1 cellular context compared by ENCODE assay signal in the genomic region with DNA sequence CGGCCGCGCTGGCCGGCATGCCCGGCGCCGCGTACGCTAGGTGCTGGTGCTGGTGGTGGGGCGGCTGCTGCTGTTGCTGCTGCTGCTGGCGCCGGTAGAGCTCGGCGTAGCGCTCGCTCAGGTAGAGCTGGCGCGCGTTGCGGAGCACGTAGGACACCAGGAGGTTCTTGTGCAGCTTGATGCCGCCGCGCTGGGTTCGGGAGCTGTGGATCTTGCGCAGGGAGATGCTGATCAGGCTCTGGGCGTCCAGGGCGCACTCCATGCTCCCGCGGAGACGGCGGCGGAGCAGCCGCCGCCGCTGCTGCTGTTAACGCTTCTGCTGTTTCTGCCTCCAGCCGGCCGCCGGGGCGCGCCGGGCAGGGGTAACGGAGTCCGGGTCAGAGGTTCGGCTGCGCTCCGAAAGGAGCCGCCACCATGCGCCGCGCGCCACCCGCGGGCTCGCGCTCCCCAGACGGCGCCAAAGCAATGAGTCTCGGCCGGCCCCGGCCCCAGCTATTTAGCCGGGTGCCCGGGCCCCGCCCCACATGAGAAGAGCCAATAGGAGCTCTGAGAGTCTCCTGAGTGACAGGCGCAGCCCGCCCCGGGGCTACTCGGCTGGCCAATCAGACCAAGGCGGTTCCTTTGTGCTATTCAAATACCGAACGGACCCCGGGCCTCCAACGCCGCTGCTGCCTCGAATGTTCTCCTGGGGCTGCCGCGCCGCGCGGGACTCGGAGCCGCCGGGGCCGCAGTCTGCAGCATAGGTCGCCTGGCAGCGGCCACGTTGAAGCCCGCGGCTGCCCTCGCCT.
A peak's percentile ranks its signal among the peaks of the same experiment; 100 is the strongest.
TF ChIP-seq lines count a peak whose summit lies in the region.

A gene (minus strand): TSS at position 471 of the 788 bp plus-strand sequence. CDS start 209 bp downstream, at position 262.

TF ChIP-seq in HepG2, 621 proteins besides CTCF, POLR2A, EP300 and RAD21 (continued from another document and continues in another):
- TF ChIP-seq ZNF343 (CRISPR knock-in tag; IDR thresholded peaks at IDR 0.05) (no peak), KLF13 (CRISPR knock-in tag; IDR thresholded peaks at IDR 0.05) (no peak), ZNF883 (CRISPR knock-in tag; IDR thresholded peaks at IDR 0.05; ENCODE audit: not compliant biosample characterization) (peak; percentile 75), KDM3A (CRISPR knock-in tag; IDR thresholded peaks at IDR 0.05; ENCODE audit: low read depth) (peak; percentile 87), SETDB1 (CRISPR knock-in tag; IDR thresholded peaks at IDR 0.05; ENCODE audit: borderline replicate concordance) (no peak), KDM5A (IDR thresholded peaks at IDR 0.05; ENCODE audit: borderline replicate concordance, low read length) (no peak; the same call in 1 of the 2 replicates), MED1 (CRISPR knock-in tag; IDR thresholded peaks at IDR 0.05) (peak; percentile 60), HDAC2 (CRISPR knock-in tag; IDR thresholded peaks at IDR 0.05) (peak; percentile 34; the same call in 1 of the 2 replicates), ZNF549 (CRISPR knock-in tag; IDR thresholded peaks at IDR 0.05) (no peak), ZNF782 (CRISPR knock-in tag; IDR thresholded peaks at IDR 0.05; ENCODE audit: borderline replicate concordance) (no peak), PHF5A (CRISPR knock-in tag; IDR thresholded peaks at IDR 0.05; ENCODE audit: low read depth, unreplicated experiment) (no peak), ZNF101 (CRISPR knock-in tag; IDR thresholded peaks at IDR 0.05; ENCODE audit: borderline replicate concordance, low read depth) (no peak), BHLHE40 (IDR thresholded peaks at IDR 0.05; ENCODE audit: low read length) (no peak), ZNF383 (CRISPR knock-in tag; IDR thresholded peaks at IDR 0.05; ENCODE audit: borderline replicate concordance) (no peak), SKI (IDR thresholded peaks at IDR 0.05; ENCODE audit: partially characterized antibody) (peak; percentile 61), HNRNPH1 (optimal IDR thresholded peaks at IDR 0.05; ENCODE audit: low read depth, low read length) (no peak), MYC (CRISPR knock-in tag; IDR thresholded peaks at IDR 0.05; ENCODE audit: borderline replicate concordance) (peak; percentile 39; the same call in 1 of the 2 replicates), FOXM1 (CRISPR knock-in tag; IDR thresholded peaks at IDR 0.05) (no peak), ASH2L (IDR thresholded peaks at IDR 0.05; ENCODE audit: insufficient read length, low read depth, low read length) (no peak), NFATC3 (CRISPR knock-in tag; IDR thresholded peaks at IDR 0.05) (0 out of 2 replicates have a peak, but pooled peaks have one; percentile 34), ZNF652 (CRISPR knock-in tag; IDR thresholded peaks at IDR 0.05; ENCODE audit: borderline replicate concordance, low read depth) (no peak)
- TF ChIP-seq, protein P1, sequence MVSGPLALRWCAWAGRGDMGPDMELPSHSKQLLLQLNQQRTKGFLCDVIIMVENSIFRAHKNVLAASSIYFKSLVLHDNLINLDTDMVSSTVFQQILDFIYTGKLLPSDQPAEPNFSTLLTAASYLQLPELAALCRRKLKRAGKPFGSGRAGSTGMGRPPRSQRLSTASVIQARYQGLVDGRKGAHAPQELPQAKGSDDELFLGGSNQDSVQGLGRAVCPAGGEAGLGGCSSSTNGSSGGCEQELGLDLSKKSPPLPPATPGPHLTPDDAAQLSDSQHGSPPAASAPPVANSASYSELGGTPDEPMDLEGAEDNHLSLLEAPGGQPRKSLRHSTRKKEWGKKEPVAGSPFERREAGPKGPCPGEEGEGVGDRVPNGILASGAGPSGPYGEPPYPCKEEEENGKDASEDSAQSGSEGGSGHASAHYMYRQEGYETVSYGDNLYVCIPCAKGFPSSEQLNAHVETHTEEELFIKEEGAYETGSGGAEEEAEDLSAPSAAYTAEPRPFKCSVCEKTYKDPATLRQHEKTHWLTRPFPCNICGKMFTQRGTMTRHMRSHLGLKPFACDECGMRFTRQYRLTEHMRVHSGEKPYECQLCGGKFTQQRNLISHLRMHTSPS (CRISPR knock-in tag; IDR thresholded peaks at IDR 0.05; ENCODE audit: low read depth): no peak
- TF ChIP-seq, protein P2, sequence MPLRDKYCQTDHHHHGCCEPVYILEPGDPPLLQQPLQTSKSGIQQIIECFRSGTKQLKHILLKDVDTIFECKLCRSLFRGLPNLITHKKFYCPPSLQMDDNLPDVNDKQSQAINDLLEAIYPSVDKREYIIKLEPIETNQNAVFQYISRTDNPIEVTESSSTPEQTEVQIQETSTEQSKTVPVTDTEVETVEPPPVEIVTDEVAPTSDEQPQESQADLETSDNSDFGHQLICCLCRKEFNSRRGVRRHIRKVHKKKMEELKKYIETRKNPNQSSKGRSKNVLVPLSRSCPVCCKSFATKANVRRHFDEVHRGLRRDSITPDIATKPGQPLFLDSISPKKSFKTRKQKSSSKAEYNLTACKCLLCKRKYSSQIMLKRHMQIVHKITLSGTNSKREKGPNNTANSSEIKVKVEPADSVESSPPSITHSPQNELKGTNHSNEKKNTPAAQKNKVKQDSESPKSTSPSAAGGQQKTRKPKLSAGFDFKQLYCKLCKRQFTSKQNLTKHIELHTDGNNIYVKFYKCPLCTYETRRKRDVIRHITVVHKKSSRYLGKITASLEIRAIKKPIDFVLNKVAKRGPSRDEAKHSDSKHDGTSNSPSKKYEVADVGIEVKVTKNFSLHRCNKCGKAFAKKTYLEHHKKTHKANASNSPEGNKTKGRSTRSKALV (CRISPR knock-in tag; IDR thresholded peaks at IDR 0.05): peak; percentile 100
- TF ChIP-seq, protein P3, sequence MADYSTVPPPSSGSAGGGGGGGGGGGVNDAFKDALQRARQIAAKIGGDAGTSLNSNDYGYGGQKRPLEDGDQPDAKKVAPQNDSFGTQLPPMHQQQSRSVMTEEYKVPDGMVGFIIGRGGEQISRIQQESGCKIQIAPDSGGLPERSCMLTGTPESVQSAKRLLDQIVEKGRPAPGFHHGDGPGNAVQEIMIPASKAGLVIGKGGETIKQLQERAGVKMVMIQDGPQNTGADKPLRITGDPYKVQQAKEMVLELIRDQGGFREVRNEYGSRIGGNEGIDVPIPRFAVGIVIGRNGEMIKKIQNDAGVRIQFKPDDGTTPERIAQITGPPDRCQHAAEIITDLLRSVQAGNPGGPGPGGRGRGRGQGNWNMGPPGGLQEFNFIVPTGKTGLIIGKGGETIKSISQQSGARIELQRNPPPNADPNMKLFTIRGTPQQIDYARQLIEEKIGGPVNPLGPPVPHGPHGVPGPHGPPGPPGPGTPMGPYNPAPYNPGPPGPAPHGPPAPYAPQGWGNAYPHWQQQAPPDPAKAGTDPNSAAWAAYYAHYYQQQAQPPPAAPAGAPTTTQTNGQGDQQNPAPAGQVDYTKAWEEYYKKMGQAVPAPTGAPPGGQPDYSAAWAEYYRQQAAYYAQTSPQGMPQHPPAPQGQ (CRISPR knock-in tag; IDR thresholded peaks at IDR 0.05; ENCODE audit: borderline replicate concordance): no peak
- TF ChIP-seq, protein P4, sequence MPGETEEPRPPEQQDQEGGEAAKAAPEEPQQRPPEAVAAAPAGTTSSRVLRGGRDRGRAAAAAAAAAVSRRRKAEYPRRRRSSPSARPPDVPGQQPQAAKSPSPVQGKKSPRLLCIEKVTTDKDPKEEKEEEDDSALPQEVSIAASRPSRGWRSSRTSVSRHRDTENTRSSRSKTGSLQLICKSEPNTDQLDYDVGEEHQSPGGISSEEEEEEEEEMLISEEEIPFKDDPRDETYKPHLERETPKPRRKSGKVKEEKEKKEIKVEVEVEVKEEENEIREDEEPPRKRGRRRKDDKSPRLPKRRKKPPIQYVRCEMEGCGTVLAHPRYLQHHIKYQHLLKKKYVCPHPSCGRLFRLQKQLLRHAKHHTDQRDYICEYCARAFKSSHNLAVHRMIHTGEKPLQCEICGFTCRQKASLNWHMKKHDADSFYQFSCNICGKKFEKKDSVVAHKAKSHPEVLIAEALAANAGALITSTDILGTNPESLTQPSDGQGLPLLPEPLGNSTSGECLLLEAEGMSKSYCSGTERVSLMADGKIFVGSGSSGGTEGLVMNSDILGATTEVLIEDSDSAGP (CRISPR knock-in tag; IDR thresholded peaks at IDR 0.05; ENCODE audit: borderline replicate concordance): peak; percentile 72; the same call in 1 of the 2 replicates
- TF ChIP-seq, protein P5, sequence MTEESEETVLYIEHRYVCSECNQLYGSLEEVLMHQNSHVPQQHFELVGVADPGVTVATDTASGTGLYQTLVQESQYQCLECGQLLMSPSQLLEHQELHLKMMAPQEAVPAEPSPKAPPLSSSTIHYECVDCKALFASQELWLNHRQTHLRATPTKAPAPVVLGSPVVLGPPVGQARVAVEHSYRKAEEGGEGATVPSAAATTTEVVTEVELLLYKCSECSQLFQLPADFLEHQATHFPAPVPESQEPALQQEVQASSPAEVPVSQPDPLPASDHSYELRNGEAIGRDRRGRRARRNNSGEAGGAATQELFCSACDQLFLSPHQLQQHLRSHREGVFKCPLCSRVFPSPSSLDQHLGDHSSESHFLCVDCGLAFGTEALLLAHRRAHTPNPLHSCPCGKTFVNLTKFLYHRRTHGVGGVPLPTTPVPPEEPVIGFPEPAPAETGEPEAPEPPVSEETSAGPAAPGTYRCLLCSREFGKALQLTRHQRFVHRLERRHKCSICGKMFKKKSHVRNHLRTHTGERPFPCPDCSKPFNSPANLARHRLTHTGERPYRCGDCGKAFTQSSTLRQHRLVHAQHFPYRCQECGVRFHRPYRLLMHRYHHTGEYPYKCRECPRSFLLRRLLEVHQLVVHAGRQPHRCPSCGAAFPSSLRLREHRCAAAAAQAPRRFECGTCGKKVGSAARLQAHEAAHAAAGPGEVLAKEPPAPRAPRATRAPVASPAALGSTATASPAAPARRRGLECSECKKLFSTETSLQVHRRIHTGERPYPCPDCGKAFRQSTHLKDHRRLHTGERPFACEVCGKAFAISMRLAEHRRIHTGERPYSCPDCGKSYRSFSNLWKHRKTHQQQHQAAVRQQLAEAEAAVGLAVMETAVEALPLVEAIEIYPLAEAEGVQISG (CRISPR knock-in tag; IDR thresholded peaks at IDR 0.05): peak; percentile 76
- TF ChIP-seq, protein P6, sequence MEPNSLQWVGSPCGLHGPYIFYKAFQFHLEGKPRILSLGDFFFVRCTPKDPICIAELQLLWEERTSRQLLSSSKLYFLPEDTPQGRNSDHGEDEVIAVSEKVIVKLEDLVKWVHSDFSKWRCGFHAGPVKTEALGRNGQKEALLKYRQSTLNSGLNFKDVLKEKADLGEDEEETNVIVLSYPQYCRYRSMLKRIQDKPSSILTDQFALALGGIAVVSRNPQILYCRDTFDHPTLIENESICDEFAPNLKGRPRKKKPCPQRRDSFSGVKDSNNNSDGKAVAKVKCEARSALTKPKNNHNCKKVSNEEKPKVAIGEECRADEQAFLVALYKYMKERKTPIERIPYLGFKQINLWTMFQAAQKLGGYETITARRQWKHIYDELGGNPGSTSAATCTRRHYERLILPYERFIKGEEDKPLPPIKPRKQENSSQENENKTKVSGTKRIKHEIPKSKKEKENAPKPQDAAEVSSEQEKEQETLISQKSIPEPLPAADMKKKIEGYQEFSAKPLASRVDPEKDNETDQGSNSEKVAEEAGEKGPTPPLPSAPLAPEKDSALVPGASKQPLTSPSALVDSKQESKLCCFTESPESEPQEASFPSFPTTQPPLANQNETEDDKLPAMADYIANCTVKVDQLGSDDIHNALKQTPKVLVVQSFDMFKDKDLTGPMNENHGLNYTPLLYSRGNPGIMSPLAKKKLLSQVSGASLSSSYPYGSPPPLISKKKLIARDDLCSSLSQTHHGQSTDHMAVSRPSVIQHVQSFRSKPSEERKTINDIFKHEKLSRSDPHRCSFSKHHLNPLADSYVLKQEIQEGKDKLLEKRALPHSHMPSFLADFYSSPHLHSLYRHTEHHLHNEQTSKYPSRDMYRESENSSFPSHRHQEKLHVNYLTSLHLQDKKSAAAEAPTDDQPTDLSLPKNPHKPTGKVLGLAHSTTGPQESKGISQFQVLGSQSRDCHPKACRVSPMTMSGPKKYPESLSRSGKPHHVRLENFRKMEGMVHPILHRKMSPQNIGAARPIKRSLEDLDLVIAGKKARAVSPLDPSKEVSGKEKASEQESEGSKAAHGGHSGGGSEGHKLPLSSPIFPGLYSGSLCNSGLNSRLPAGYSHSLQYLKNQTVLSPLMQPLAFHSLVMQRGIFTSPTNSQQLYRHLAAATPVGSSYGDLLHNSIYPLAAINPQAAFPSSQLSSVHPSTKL (CRISPR knock-in tag; IDR thresholded peaks at IDR 0.05): peak; percentile 31; the same call in 1 of the 2 replicates
- TF ChIP-seq, protein P7, sequence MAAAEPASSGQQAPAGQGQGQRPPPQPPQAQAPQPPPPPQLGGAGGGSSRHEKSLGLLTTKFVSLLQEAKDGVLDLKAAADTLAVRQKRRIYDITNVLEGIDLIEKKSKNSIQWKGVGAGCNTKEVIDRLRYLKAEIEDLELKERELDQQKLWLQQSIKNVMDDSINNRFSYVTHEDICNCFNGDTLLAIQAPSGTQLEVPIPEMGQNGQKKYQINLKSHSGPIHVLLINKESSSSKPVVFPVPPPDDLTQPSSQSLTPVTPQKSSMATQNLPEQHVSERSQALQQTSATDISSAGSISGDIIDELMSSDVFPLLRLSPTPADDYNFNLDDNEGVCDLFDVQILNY (CRISPR knock-in tag; conservative IDR thresholded peaks at IDR 0.05): peak; percentile 85
- TF ChIP-seq, protein P8, sequence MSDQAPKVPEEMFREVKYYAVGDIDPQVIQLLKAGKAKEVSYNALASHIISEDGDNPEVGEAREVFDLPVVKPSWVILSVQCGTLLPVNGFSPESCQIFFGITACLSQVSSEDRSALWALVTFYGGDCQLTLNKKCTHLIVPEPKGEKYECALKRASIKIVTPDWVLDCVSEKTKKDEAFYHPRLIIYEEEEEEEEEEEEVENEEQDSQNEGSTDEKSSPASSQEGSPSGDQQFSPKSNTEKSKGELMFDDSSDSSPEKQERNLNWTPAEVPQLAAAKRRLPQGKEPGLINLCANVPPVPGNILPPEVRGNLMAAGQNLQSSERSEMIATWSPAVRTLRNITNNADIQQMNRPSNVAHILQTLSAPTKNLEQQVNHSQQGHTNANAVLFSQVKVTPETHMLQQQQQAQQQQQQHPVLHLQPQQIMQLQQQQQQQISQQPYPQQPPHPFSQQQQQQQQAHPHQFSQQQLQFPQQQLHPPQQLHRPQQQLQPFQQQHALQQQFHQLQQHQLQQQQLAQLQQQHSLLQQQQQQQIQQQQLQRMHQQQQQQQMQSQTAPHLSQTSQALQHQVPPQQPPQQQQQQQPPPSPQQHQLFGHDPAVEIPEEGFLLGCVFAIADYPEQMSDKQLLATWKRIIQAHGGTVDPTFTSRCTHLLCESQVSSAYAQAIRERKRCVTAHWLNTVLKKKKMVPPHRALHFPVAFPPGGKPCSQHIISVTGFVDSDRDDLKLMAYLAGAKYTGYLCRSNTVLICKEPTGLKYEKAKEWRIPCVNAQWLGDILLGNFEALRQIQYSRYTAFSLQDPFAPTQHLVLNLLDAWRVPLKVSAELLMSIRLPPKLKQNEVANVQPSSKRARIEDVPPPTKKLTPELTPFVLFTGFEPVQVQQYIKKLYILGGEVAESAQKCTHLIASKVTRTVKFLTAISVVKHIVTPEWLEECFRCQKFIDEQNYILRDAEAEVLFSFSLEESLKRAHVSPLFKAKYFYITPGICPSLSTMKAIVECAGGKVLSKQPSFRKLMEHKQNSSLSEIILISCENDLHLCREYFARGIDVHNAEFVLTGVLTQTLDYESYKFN (CRISPR knock-in tag; conservative IDR thresholded peaks at IDR 0.05): no peak; the same call in 1 of the 2 replicates
- TF ChIP-seq, protein P9, sequence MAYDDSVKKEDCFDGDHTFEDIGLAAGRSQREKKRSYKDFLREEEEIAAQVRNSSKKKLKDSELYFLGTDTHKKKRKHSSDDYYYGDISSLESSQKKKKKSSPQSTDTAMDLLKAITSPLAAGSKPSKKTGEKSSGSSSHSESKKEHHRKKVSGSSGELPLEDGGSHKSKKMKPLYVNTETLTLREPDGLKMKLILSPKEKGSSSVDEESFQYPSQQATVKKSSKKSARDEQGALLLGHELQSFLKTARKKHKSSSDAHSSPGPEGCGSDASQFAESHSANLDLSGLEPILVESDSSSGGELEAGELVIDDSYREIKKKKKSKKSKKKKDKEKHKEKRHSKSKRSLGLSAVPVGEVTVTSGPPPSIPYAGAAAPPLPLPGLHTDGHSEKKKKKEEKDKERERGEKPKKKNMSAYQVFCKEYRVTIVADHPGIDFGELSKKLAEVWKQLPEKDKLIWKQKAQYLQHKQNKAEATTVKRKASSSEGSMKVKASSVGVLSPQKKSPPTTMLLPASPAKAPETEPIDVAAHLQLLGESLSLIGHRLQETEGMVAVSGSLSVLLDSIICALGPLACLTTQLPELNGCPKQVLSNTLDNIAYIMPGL (CRISPR knock-in tag; IDR thresholded peaks at IDR 0.05; ENCODE audit: borderline replicate concordance in 1 of 2, low read depth in 1 of 2): peak; percentile 4 to 84; a peak in 2 of 4 replicates
